In genomic region chrX:20265221-20265725, GRCh38 we compare ENCODE assay signal across 8 cellular contexts. TPM values are rescaled to one million over a fixed set of nuclear protein-coding genes. Genes with fewer than 3 reads are reported as not detected.
DNase-seq lines count a peak whose midpoint lies in the region; ATAC-seq, FAIRE-seq and TF ChIP-seq lines count a peak whose summit lies in the region.

No MANE protein-coding gene starts in this region.

- BruUV-seq in endothelial cell of umbilical vein (replicated peaks; lab: Mats Ljungman, UMichigan): TSS peak; percentile 94

- DNase-seq in NCI-H1092 treated with DMSO at 0.1 percent for 48 hours (lab: John Stamatoyannopoulos, UW) (peak; percentile 23), NCI-H1092 (lab: John Stamatoyannopoulos, UW) (no peak), NCI-H460 (ENCODE audit: extremely low read depth, low read depth) (peak; percentile 26), endothelial cell of umbilical vein (ENCODE audit: low read depth, low spot score) (peak; percentile 66)
- DNase-seq in activated CD8-positive, alpha-beta memory T cell treated with anti-CD3 and anti-CD28 coated beads for 48 hours (ENCODE audit: low read depth in 2 of 3, low spot score in 2 of 3): peak; percentile 12 to 45 (median 30)
- peak; percentile 65 for DNase-seq in stimulated activated naive B cell treated with anti-CD40 and anti-IgM and Interleukin-4, amounts not matched to agents 10 μg/mL and 1 μg/mL and 100 μg/mL, for 72 hours

- TF ChIP-seq CTCF in endothelial cell of umbilical vein (IDR thresholded peaks at IDR 0.05; ENCODE audit: extremely low read depth in 1 of 2, insufficient read depth in 1 of 2, low read depth in 1 of 2, low read length in 2 of 2): no peak

- CTCF ChIA-PET in endothelial cell of umbilical vein (lab: Charles Lee): no interaction called here

- peak overlapping the region; percentile 97 for H3K27ac Mint-ChIP-seq in stimulated activated naive B cell treated with anti-CD40 and anti-IgM and Interleukin-4, amounts not matched to agents 10 μg/mL and 1 μg/mL and 100 μg/mL, for 72 hours

- peak; percentile 31 for ATAC-seq in HG02852 (IDR thresholded peaks at IDR 0.05; ENCODE audit: unreplicated experiment)
- peak; percentile 67 to 70 for ATAC-seq in stimulated activated naive B cell treated with anti-CD40 and anti-IgM and Interleukin-4, amounts not matched to agents 10 μg/mL and 1 μg/mL and 100 μg/mL, for 72 hours (replicated peaks)

- H3K9me3 ChIP-seq in endothelial cell of umbilical vein (replicated peaks; ENCODE audit: control insufficient read depth, insufficient read depth, low read length) (no peaks in the 10 kb centered on the region), mucosa of stomach (ENCODE audit: control insufficient read depth, low read length) (no peaks in the 10 kb centered on the region)

- POLR2A ChIA-PET in endothelial cell of umbilical vein (lab: Charles Lee): no interaction called here

- H3K27ac ChIP-seq in endothelial cell of umbilical vein (ENCODE audit: insufficient read depth, low read depth, low read length): peak overlapping the region; percentile 75

- H3K36me3 ChIP-seq in endothelial cell of umbilical vein (ENCODE audit: control insufficient read depth in 2 of 2, extremely low read depth in 1 of 2, insufficient read depth in 2 of 2, low read length in 2 of 2) (no peaks in the 10 kb centered on the region), mucosa of stomach (ENCODE audit: control insufficient read depth, insufficient read depth, low read length) (no peaks in the 10 kb centered on the region)

- no peak for TF ChIP-seq POLR2A in endothelial cell of umbilical vein (IDR thresholded peaks at IDR 0.05; ENCODE audit: low read depth, low read length)

- dilution Hi-C loops in endothelial cell of umbilical vein (cut with MboI; ENCODE audit: extremely low pct_ligation_motif_present, low sequenced_read_pairs): no loop called here

- H3K4me3 ChIP-seq in endothelial cell of umbilical vein (replicated peaks in 1 of 3; ENCODE audit: insufficient read depth in 1 of 3, low read depth in 1 of 3, low read length in 3 of 3): peak overlapping the region; percentile 69 to 81 (median 73)
- H3K4me3 ChIP-seq in mucosa of stomach (ENCODE audit: low read length): peak overlapping the region; percentile 82

- no peaks in the 10 kb centered on the region for H4K20me1 ChIP-seq in endothelial cell of umbilical vein (replicated peaks; ENCODE audit: control insufficient read depth, extremely low read depth, insufficient read depth, low read length)

- peak overlapping the region; percentile 76 for H3K9ac ChIP-seq in endothelial cell of umbilical vein (replicated peaks; ENCODE audit: extremely low read depth, insufficient read depth, low read length)
- H3K9ac ChIP-seq in mucosa of stomach (ENCODE audit: low read length): peak overlapping the region; percentile 80

- peak overlapping the region; percentile 63 for H2AFZ ChIP-seq in endothelial cell of umbilical vein (ENCODE audit: low read depth, low read length)

- no peaks in the 10 kb centered on the region for H3K9me1 ChIP-seq in endothelial cell of umbilical vein (replicated peaks; ENCODE audit: control insufficient read depth, extremely low read depth, insufficient read depth, low read length)

- FAIRE-seq in endothelial cell of umbilical vein (lab: Jason Lieb, UNC): no peak

- H3K79me2 ChIP-seq in endothelial cell of umbilical vein (ENCODE audit: control insufficient read depth, insufficient read depth, low read length): peaks cover 44% of the 10 kb centered on the region

- H3K4me3 Mint-ChIP-seq in stimulated activated naive B cell treated with anti-CD40 and anti-IgM and Interleukin-4, amounts not matched to agents 10 μg/mL and 1 μg/mL and 100 μg/mL, for 72 hours: peak overlapping the region; percentile 88 to 96

- peaks cover 8% of the 10 kb centered on the region in 2 donors for H3K36me3 Mint-ChIP-seq in stimulated activated naive B cell treated with anti-CD40 and anti-IgM and Interleukin-4, amounts not matched to agents 10 μg/mL and 1 μg/mL and 100 μg/mL, for 72 hours

- H3K4me1 ChIP-seq in endothelial cell of umbilical vein (ENCODE audit: control insufficient read depth, extremely low read depth, insufficient read depth, low read length) (peaks cover 23% of the 10 kb centered on the region), mucosa of stomach (ENCODE audit: control insufficient read depth, insufficient read depth, low read length) (peaks cover 5% of the 10 kb centered on the region)

- H3K4me1 Mint-ChIP-seq in stimulated activated naive B cell treated with anti-CD40 and anti-IgM and Interleukin-4, amounts not matched to agents 10 μg/mL and 1 μg/mL and 100 μg/mL, for 72 hours: peaks cover 11 to 14% of the 10 kb centered on the region in 2 donors

- H3K27me3 ChIP-seq in endothelial cell of umbilical vein (ENCODE audit: control insufficient read depth in 2 of 2, insufficient read depth in 2 of 2, low read length in 2 of 2) (no peaks in the 10 kb centered on the region), mucosa of stomach (ENCODE audit: control insufficient read depth, insufficient read depth, low read length) (no peaks in the 10 kb centered on the region)

- intact Hi-C loops in endothelial cell of umbilical vein (cut with micrococcal nuclease): loop anchor here (5.0 kb wide), 3 partner anchors 123 to 252 kb away; partner anchors contain the start of gene EIF1AX

- H3K9me3 Mint-ChIP-seq in stimulated activated naive B cell treated with anti-CD40 and anti-IgM and Interleukin-4, amounts not matched to agents 10 μg/mL and 1 μg/mL and 100 μg/mL, for 72 hours: no peaks in the 10 kb centered on the region

- peak overlapping the region; percentile 94 for H3K4me2 ChIP-seq in endothelial cell of umbilical vein (ENCODE audit: insufficient read depth, low read length)

- no peaks in the 10 kb centered on the region for H3K27me3 Mint-ChIP-seq in stimulated activated naive B cell treated with anti-CD40 and anti-IgM and Interleukin-4, amounts not matched to agents 10 μg/mL and 1 μg/mL and 100 μg/mL, for 72 hours

TF ChIP-seq in endothelial cell of umbilical vein, 7 proteins besides CTCF, POLR2A, EP300 and RAD21:
- TF ChIP-seq MAX (IDR thresholded peaks at IDR 0.05; ENCODE audit: insufficient read depth, insufficient read length): no peak
- no peak for TF ChIP-seq JUN (IDR thresholded peaks at IDR 0.05; ENCODE audit: borderline replicate concordance, insufficient read depth, insufficient read length, low read depth)
- no peak for TF ChIP-seq MYC (IDR thresholded peaks at IDR 0.05; ENCODE audit: low read depth, low read length)
- no peak for TF ChIP-seq POLR2AphosphoS5 (IDR thresholded peaks at IDR 0.05; ENCODE audit: insufficient read depth, low read depth, low read length)
- TF ChIP-seq GATA2 (IDR thresholded peaks at IDR 0.05; ENCODE audit: insufficient read depth, insufficient read length, low read depth, low read length): no peak

RNA-seq across cellular contexts. Expression of gene RPS6KA3, which starts 1.4 kb away (rescaled TPM):
- 39.4 and 41.3 TPM in 2 replicates for total RNA-seq in NCI-H460 (2014; rRNA removed; shearing (Covaris generic))
- polyA plus RNA-seq in NCI-H460 (2014; cell fraction: nucleus; rRNA removed): 20.1 and 30.9 TPM in 2 replicates
- total RNA-seq in endothelial cell of umbilical vein: 61.6 and 63.6 TPM in 2 replicates
- 24.4 and 27.7 TPM in 2 replicates for polyA plus RNA-seq in endothelial cell of umbilical vein
- polyA plus RNA-seq in endothelial cell of umbilical vein (2011; cell fraction: cytosol; rRNA removed): 31.2 and 35.5 TPM in 2 replicates
- 32.1 and 40.2 TPM in 2 replicates for polyA plus RNA-seq in endothelial cell of umbilical vein (2011; cell fraction: nucleus; rRNA removed)
- 57.6 and 68.6 TPM in 2 replicates for polyA plus RNA-seq in endothelial cell of umbilical vein (2012)
- polyA minus RNA-seq in endothelial cell of umbilical vein: 90.1 and 96.1 TPM in 2 replicates
- 51.0 TPM for polyA minus RNA-seq in endothelial cell of umbilical vein (2011; cell fraction: cytosol; rRNA and poly(A)+ RNA removed)
- 30.3 and 38.4 TPM in 2 replicates for polyA minus RNA-seq in endothelial cell of umbilical vein (2011; cell fraction: nucleus; rRNA and poly(A)+ RNA removed)
